1 cellular context compared by ENCODE assay signal in the genomic region with DNA sequence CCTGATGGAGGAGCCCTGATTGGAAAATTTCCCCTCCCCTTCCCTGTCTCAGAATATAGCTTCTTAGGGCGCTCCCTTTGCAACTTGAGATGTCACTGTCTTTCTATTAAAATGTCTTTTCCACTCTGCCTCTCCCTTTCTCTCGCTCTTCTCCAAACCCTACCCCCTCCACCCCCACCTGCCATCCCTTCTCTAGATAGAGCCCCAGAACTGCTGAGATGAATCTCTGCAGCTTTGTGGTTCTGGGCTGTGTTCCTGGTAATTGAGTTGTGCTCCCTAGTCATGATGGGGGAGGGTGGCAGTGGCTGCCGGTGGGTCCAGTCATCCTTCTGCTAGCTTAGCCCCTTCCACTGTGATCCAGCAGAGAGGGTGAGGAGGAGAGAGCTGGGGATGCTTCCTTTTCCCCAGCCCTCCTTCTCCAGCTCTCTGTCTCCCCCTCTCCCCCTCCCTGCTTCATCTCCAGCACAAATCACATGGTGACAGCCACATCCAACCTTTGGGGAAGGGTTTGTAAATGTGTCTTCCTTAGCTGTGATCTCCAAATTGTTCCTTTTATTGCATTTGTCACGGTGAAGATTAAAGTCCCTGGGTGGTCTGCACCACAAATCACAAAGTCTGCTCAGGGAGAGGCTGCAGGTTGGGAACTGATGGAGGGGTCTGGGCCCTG.
TF ChIP-seq lines count a peak whose summit lies in the region.

No MANE protein-coding gene starts in this region.

TF ChIP-seq in neural cell, 6 proteins besides CTCF, POLR2A, EP300 and RAD21 (continued from another document):
- TF ChIP-seq, protein P1, sequence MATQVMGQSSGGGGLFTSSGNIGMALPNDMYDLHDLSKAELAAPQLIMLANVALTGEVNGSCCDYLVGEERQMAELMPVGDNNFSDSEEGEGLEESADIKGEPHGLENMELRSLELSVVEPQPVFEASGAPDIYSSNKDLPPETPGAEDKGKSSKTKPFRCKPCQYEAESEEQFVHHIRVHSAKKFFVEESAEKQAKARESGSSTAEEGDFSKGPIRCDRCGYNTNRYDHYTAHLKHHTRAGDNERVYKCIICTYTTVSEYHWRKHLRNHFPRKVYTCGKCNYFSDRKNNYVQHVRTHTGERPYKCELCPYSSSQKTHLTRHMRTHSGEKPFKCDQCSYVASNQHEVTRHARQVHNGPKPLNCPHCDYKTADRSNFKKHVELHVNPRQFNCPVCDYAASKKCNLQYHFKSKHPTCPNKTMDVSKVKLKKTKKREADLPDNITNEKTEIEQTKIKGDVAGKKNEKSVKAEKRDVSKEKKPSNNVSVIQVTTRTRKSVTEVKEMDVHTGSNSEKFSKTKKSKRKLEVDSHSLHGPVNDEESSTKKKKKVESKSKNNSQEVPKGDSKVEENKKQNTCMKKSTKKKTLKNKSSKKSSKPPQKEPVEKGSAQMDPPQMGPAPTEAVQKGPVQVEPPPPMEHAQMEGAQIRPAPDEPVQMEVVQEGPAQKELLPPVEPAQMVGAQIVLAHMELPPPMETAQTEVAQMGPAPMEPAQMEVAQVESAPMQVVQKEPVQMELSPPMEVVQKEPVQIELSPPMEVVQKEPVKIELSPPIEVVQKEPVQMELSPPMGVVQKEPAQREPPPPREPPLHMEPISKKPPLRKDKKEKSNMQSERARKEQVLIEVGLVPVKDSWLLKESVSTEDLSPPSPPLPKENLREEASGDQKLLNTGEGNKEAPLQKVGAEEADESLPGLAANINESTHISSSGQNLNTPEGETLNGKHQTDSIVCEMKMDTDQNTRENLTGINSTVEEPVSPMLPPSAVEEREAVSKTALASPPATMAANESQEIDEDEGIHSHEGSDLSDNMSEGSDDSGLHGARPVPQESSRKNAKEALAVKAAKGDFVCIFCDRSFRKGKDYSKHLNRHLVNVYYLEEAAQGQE (IDR thresholded peaks at IDR 0.05; ENCODE audit: borderline replicate concordance): no peak
- TF ChIP-seq EZH2 (IDR thresholded peaks at IDR 0.05; ENCODE audit: borderline replicate concordance, insufficient read depth, low read length, poor library complexity, severe bottlenecking): no peak
- peak; percentile 23 for TF ChIP-seq SMC3 (conservative IDR thresholded peaks at IDR 0.05; ENCODE audit: poor library complexity)
